In the genomic region with DNA sequence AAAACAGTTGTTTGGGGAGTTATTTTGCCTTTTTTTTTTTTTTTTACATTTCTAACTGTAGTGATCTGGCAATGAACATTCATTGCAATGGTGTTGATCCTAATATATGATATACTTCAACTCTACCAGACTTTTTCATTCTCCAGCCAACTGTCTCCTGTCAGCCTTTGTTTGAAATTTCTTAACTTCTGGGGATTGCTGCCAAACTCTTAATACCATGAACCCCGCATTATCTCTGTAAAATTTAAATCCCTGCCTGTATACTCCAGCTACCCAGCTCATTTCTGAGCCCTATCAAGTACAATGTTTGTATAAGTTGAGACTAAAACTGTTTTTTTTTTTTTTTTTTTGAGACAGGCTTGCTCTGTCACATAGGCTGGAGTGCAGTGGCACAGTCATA, we compare ENCODE assay signal across 2 cellular contexts.
TF ChIP-seq lines count a peak whose summit lies in the region.

No MANE protein-coding gene starts in this region.

TF ChIP-seq in SK-N-SH treated with all-trans-retinoic acid at 6 μM for 48 hours, 23 proteins besides CTCF, POLR2A, EP300 and RAD21 (continued from another document):
- TF ChIP-seq, protein P1, sequence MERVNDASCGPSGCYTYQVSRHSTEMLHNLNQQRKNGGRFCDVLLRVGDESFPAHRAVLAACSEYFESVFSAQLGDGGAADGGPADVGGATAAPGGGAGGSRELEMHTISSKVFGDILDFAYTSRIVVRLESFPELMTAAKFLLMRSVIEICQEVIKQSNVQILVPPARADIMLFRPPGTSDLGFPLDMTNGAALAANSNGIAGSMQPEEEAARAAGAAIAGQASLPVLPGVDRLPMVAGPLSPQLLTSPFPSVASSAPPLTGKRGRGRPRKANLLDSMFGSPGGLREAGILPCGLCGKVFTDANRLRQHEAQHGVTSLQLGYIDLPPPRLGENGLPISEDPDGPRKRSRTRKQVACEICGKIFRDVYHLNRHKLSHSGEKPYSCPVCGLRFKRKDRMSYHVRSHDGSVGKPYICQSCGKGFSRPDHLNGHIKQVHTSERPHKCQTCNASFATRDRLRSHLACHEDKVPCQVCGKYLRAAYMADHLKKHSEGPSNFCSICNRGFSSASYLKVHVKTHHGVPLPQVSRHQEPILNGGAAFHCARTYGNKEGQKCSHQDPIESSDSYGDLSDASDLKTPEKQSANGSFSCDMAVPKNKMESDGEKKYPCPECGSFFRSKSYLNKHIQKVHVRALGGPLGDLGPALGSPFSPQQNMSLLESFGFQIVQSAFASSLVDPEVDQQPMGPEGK (CRISPR knock-in tag; IDR thresholded peaks at IDR 0.05; ENCODE audit: borderline replicate concordance) = no peak
- TF ChIP-seq, protein P2, sequence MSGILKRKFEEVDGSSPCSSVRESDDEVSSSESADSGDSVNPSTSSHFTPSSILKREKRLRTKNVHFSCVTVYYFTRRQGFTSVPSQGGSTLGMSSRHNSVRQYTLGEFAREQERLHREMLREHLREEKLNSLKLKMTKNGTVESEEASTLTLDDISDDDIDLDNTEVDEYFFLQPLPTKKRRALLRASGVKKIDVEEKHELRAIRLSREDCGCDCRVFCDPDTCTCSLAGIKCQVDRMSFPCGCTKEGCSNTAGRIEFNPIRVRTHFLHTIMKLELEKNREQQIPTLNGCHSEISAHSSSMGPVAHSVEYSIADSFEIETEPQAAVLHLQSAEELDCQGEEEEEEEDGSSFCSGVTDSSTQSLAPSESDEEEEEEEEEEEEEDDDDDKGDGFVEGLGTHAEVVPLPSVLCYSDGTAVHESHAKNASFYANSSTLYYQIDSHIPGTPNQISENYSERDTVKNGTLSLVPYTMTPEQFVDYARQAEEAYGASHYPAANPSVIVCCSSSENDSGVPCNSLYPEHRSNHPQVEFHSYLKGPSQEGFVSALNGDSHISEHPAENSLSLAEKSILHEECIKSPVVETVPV (CRISPR knock-in tag; IDR thresholded peaks at IDR 0.05) = no peak

TF ChIP-seq in SK-N-SH, 30 proteins besides CTCF, POLR2A, EP300 and RAD21 (continued from another document):
- TF ChIP-seq TAF1 (IDR thresholded peaks at IDR 0.05; ENCODE audit: borderline replicate concordance, low read depth, low read length) = no peak
- no peak for TF ChIP-seq NRF1 (IDR thresholded peaks at IDR 0.05; ENCODE audit: low read depth, low read length)
- TF ChIP-seq EZH2phosphoT487 (IDR thresholded peaks at IDR 0.05; ENCODE audit: borderline replicate concordance, low read depth) = no peak
- TF ChIP-seq, protein P3, sequence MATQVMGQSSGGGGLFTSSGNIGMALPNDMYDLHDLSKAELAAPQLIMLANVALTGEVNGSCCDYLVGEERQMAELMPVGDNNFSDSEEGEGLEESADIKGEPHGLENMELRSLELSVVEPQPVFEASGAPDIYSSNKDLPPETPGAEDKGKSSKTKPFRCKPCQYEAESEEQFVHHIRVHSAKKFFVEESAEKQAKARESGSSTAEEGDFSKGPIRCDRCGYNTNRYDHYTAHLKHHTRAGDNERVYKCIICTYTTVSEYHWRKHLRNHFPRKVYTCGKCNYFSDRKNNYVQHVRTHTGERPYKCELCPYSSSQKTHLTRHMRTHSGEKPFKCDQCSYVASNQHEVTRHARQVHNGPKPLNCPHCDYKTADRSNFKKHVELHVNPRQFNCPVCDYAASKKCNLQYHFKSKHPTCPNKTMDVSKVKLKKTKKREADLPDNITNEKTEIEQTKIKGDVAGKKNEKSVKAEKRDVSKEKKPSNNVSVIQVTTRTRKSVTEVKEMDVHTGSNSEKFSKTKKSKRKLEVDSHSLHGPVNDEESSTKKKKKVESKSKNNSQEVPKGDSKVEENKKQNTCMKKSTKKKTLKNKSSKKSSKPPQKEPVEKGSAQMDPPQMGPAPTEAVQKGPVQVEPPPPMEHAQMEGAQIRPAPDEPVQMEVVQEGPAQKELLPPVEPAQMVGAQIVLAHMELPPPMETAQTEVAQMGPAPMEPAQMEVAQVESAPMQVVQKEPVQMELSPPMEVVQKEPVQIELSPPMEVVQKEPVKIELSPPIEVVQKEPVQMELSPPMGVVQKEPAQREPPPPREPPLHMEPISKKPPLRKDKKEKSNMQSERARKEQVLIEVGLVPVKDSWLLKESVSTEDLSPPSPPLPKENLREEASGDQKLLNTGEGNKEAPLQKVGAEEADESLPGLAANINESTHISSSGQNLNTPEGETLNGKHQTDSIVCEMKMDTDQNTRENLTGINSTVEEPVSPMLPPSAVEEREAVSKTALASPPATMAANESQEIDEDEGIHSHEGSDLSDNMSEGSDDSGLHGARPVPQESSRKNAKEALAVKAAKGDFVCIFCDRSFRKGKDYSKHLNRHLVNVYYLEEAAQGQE (IDR thresholded peaks at IDR 0.05; ENCODE audit: low read depth, low read length) = no peak
- TF ChIP-seq FOXJ3 (CRISPR knock-in tag; IDR thresholded peaks at IDR 0.05) = no peak
